16 cellular contexts compared by ENCODE assay signal in the genomic region with DNA sequence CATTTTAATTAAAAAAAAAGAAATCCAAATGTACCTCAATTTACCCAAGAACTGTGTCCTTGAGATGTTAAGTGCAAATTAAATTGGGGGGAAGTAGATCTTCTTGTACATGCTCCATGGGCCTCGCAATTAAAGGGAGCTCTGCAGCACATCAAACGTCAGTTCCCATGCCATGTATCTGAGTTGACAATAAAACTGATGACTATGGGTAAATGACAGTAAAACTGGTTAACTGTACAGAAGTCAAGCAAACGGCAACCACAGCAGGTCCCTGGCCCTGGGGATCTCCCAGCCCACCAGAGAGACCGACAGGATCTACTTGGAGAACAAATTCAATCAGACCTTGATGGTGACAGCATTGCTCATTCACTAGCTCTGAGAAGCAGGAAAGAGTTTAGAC. TPM values are rescaled to one million over a fixed set of nuclear protein-coding genes. Genes with fewer than 3 reads are reported as not detected.
DNase-seq lines count a peak whose midpoint lies in the region; ATAC-seq, FAIRE-seq and TF ChIP-seq lines count a peak whose summit lies in the region.
"Had no signal": no experiment of that assay in that cellular context is flagged by ENCODE, and none has a peak within 500 bp of the region (broad histone marks: within the 10 kb centered on the region; RNA-seq: fewer than 3 reads in every experiment).

No MANE protein-coding gene starts in this region.

- H4K20me1 ChIP-seq in BLaER1, result no peaks in the 10 kb centered on the region

- H3K4me3 ChIP-seq in A549, result no peak overlapping the region
- no peak overlapping the region for H3K4me3 ChIP-seq in BLaER1
- H3K4me3 ChIP-seq in dorsolateral prefrontal cortex, result no peak overlapping the region
- no peak overlapping the region for H3K4me3 ChIP-seq in mucosa of descending colon
- H3K4me3 ChIP-seq in mesenchymal stem cell (ENCODE audit: insufficient read depth in 1 of 2, low read depth in 1 of 2, low read length in 2 of 2), result no peak overlapping the region
- no peak overlapping the region for H3K4me3 ChIP-seq in esophagus muscularis mucosa
- H3K4me3 ChIP-seq: GM12878, GM23338 had no signal

- H3K4me1 ChIP-seq in A549 (no peaks in the 10 kb centered on the region), BLaER1 (peaks cover 41% of the 10 kb centered on the region), mucosa of descending colon (ENCODE audit: low read depth) (no peaks in the 10 kb centered on the region), mesenchymal stem cell (ENCODE audit: control insufficient read depth, insufficient read depth, low read depth, low read length) (peaks cover 4% of the 10 kb centered on the region), esophagus muscularis mucosa (peaks cover 0 to 6% (median 0%) of the 10 kb centered on the region in 4 donors)

- TF ChIP-seq POLR2A in A549 (IDR thresholded peaks at IDR 0.05; ENCODE audit: low read length) (no peak), esophagus muscularis mucosa (IDR thresholded peaks at IDR 0.05; ENCODE audit: low read depth) (no peak)

- no peak overlapping the region for H4K91ac ChIP-seq in mesenchymal stem cell (ENCODE audit: low read length)

- no peak for TF ChIP-seq CTCF in A549 (IDR thresholded peaks at IDR 0.05)
- no peak for TF ChIP-seq CTCF in dorsolateral prefrontal cortex (IDR thresholded peaks at IDR 0.05 in 54 of 56, conservative IDR thresholded peaks at IDR 0.05 in 2 of 56; ENCODE audit: low read depth in 1 of 56, partially characterized antibody in 56 of 56)
- TF ChIP-seq CTCF in mucosa of descending colon (IDR thresholded peaks at IDR 0.05), result no peak
- no peak for TF ChIP-seq CTCF in esophagus muscularis mucosa (IDR thresholded peaks at IDR 0.05)

- TF ChIP-seq RAD21 in A549 (conservative IDR thresholded peaks at IDR 0.05 in 1 of 2, IDR thresholded peaks at IDR 0.05 in 1 of 2), result no peak

- H3K27me3 ChIP-seq in BLaER1, result peaks cover 73% of the 10 kb centered on the region
- peaks cover 0 to 58% (median 9%) of the 10 kb centered on the region in 45 donors for H3K27me3 ChIP-seq in dorsolateral prefrontal cortex
- H3K27me3 ChIP-seq in mesenchymal stem cell (ENCODE audit: control insufficient read depth in 1 of 2, insufficient read depth in 1 of 2, low read length in 2 of 2), result peaks cover 0 to 29% of the 10 kb centered on the region in 2 experiments
- no peaks in the 10 kb centered on the region for H3K27me3 ChIP-seq in esophagus muscularis mucosa

- H3K27ac ChIP-seq in A549 (no peak overlapping the region), BLaER1 (peak overlapping the region; percentile 28; the same call in 1 of the 2 replicates), angular gyrus (ENCODE audit: low read depth, low read length) (peak overlapping the region; percentile 88), dorsolateral prefrontal cortex (peak overlapping the region in 46 of 59 donors; percentile 13 to 96 (median 86)), mesenchymal stem cell (ENCODE audit: low read length, poor library complexity, severe bottlenecking) (no peak overlapping the region), esophagus muscularis mucosa (replicated peaks in 1 of 4) (no peak overlapping the region)

- no peak overlapping the region for H3K23ac ChIP-seq in mesenchymal stem cell (ENCODE audit: low read length in 2 of 2)

- DNase-seq in A549 (ENCODE audit: low read depth in 1 of 2, low spot score in 1 of 2) (no peak), dorsolateral prefrontal cortex (no peak), mucosa of descending colon (no peak), mesenchymal stem cell (no peak), NCI-H1436 treated with DMSO at 0.1 percent for 48 hours (lab: John Stamatoyannopoulos, UW) (no peak), esophagus muscularis mucosa (ENCODE audit: extremely low spot score) (no peak)
- DNase-seq: CD4-positive, CD25-positive, alpha-beta regulatory T cell; DMS53; H9 had no signal

- no peak for TF ChIP-seq EP300 in A549 (IDR thresholded peaks at IDR 0.05)
- no peak for TF ChIP-seq EP300 in esophagus muscularis mucosa (IDR thresholded peaks at IDR 0.05)

- POLR2A ChIA-PET in A549 (lab: Yijun Ruan, JAX), result no interaction called here

- no peak overlapping the region for H2BK15ac ChIP-seq in mesenchymal stem cell (ENCODE audit: low read depth, poor library complexity, severe bottlenecking)

- H3K79me1 ChIP-seq in mesenchymal stem cell (replicated peaks; ENCODE audit: low read length, poor library complexity, severe bottlenecking), result no peaks in the 10 kb centered on the region

- no peak overlapping the region for H4K8ac ChIP-seq in mesenchymal stem cell (ENCODE audit: low read length)

- WGBS in A549 (ENCODE audit: missing lambda C conversion rate), result 64% methylated on average over 4 of the region's 4 CpGs
- 96% methylated on average over 4 of the region's 4 CpGs for WGBS in mesenchymal stem cell
- 57% methylated on average over 3 of the region's 4 CpGs for WGBS in esophagus muscularis mucosa

- H3K9ac ChIP-seq in BLaER1 (no peak overlapping the region), mesenchymal stem cell (ENCODE audit: low read length) (no peak overlapping the region)

- ATAC-seq in A549 (no peak), mucosa of descending colon (no peak)
- ATAC-seq: GM12878, GM23338 had no signal

- no peak overlapping the region for H3K18ac ChIP-seq in mesenchymal stem cell (ENCODE audit: low read depth in 1 of 2, low read length in 2 of 2)

- peaks cover 12% of the 10 kb centered on the region; the same call in 1 of the 3 replicates for H3K9me3 ChIP-seq in A549
- peaks cover 16% of the 10 kb centered on the region for H3K9me3 ChIP-seq in BLaER1
- H3K9me3 ChIP-seq in mucosa of descending colon, result no peaks in the 10 kb centered on the region
- H3K9me3 ChIP-seq in mesenchymal stem cell (ENCODE audit: control insufficient read depth, low read length), result peaks cover 18% of the 10 kb centered on the region
- H3K9me3 ChIP-seq in esophagus muscularis mucosa, result no peaks in the 10 kb centered on the region

- intact Hi-C loops in dorsolateral prefrontal cortex (cut with DNase I), result no loop called here
- intact Hi-C loops in mucosa of descending colon (cut with DNase I, micrococcal nuclease), result no loop called here
- intact Hi-C loops in esophagus muscularis mucosa (cut with DNase I), result no loop called here

- H2AFZ ChIP-seq in mesenchymal stem cell (ENCODE audit: low read depth, low read length), result no peak overlapping the region
- H2AFZ ChIP-seq: GM23338 had no signal

- no peak overlapping the region for H3K14ac ChIP-seq in mesenchymal stem cell (ENCODE audit: low read length in 2 of 2)

- H2BK12ac ChIP-seq in mesenchymal stem cell (ENCODE audit: low read length in 2 of 2), result no peak overlapping the region

- FAIRE-seq in A549 (lab: Jason Lieb, UNC), result no peak
- FAIRE-seq: GM12878 had no signal

- no peak overlapping the region for H2BK5ac ChIP-seq in mesenchymal stem cell (ENCODE audit: low read depth, low read length, poor library complexity, severe bottlenecking)

- no peak overlapping the region for H2AK5ac ChIP-seq in mesenchymal stem cell (ENCODE audit: low read length, severe bottlenecking)

- H2BK120ac ChIP-seq in mesenchymal stem cell (ENCODE audit: low read depth, low read length), result no peak overlapping the region

- H3K36me3 ChIP-seq in BLaER1 (no peaks in the 10 kb centered on the region), mucosa of descending colon (ENCODE audit: low read depth) (no peaks in the 10 kb centered on the region), mesenchymal stem cell (ENCODE audit: control insufficient read depth in 1 of 2, insufficient read depth in 2 of 2, low read depth in 1 of 2, low read length in 2 of 2) (no peaks in the 10 kb centered on the region), esophagus muscularis mucosa (no peaks in the 10 kb centered on the region)

- no peak overlapping the region for H3K4me2 ChIP-seq in A549
- peak overlapping the region; percentile 31 for H3K4me2 ChIP-seq in BLaER1
- no peak overlapping the region for H3K4me2 ChIP-seq in mesenchymal stem cell (ENCODE audit: low read length, poor library complexity, severe bottlenecking)
- H3K4me2 ChIP-seq: GM23338 had no signal

- no peak overlapping the region for H3K4ac ChIP-seq in mesenchymal stem cell (ENCODE audit: low read depth in 1 of 2, low read length in 2 of 2)

- CTCF ChIA-PET in A549 (lab: Yijun Ruan, JAX), result interaction anchor here (0.9 to 1.6 kb wide), 3 partner anchors 19 to 68 kb away, joined by 3 to 5 read pairs (median 4); no protein-coding TSS in a partner anchor

TF ChIP-seq in A549, 52 proteins besides CTCF, POLR2A, EP300 and RAD21:
- TF ChIP-seq MAFK (IDR thresholded peaks at IDR 0.05; ENCODE audit: partially characterized antibody) (peak; percentile 63), ZC3H11A (IDR thresholded peaks at IDR 0.05) (no peak)

RNA-seq across cellular contexts. Expression of gene XPNPEP2, which starts 32.8 kb away (rescaled TPM):
- not detected in 2 replicates for polyA plus RNA-seq in A549 (2011; rRNA removed)
- polyA plus RNA-seq in A549 (2012; cell fraction: cytosol; rRNA removed), result not detected in 2 replicates
- polyA plus RNA-seq in A549 (2012; cell fraction: nucleus; rRNA removed), result not detected in 2 replicates
- not detected in 3 replicates for polyA plus RNA-seq in A549 (2017; fragmentation: RNase III; extraction: RNeasy Plus Mini Kit Qiagen cat#74134 plus additional on column Dnase treatment)
- polyA minus RNA-seq in A549 (2011; rRNA and poly(A)+ RNA removed), result not detected in 2 replicates
- total RNA-seq in dorsolateral prefrontal cortex, result under 1 TPM in 6 of 120 experiments, not detected in 114; 0.07 to 0.29 (median 0.17) TPM
- 10 to 100 TPM in 2 of 3 donors, 1 to 10 TPM in 1; 4.9 to 14.5 (median 11.3) TPM for total RNA-seq in mucosa of descending colon
- 0.59 TPM for polyA plus RNA-seq in mesenchymal stem cell (2013, experiment 1 of 2)
- 0.37 TPM for polyA plus RNA-seq in mesenchymal stem cell (2013, experiment 2 of 2)
- 10 to 100 TPM in 1 of 4 donors, 1 to 10 TPM in 3; 3.3 to 14.4 (median 5.0) TPM for total RNA-seq in esophagus muscularis mucosa
- total RNA-seq: A673, G401, GM23338, HT1080 had no signal
- polyA plus RNA-seq: GM23338 had no signal

RNA-seq across cellular contexts. Expression of gene APLN, which starts 51.2 kb away (rescaled TPM):
- polyA plus RNA-seq in A549 (2011; rRNA removed) (0.15 and 0.18 TPM in 2 replicates), A549 (2017; fragmentation: RNase III; extraction: RNeasy Plus Mini Kit Qiagen cat#74134 plus additional on column Dnase treatment) (0.74 to 0.77 TPM (median 0.75 TPM) in 3 replicates)
- 0.70 and 1.0 TPM in 2 replicates for polyA plus RNA-seq in A549 (2012; cell fraction: cytosol; rRNA removed)
- polyA plus RNA-seq in A549 (2012; cell fraction: nucleus; rRNA removed), result 0.76 and 0.82 TPM in 2 replicates
- 0.10 and 0.21 TPM in 2 replicates for polyA minus RNA-seq in A549 (2011; rRNA and poly(A)+ RNA removed)
- total RNA-seq in dorsolateral prefrontal cortex (10 to 100 TPM in 103 of 120 experiments, 1 to 10 TPM in 17; 3.5 to 69.1 (median 14.9) TPM), mucosa of descending colon (under 1 TPM; 0.29 to 0.43 (median 0.41) TPM), esophagus muscularis mucosa (under 1 TPM; 0.42 to 0.99 (median 0.78) TPM)
- polyA plus RNA-seq in mesenchymal stem cell (2013, experiment 1 of 2), result 3.0 TPM
- 2.9 TPM for polyA plus RNA-seq in mesenchymal stem cell (2013, experiment 2 of 2)
- total RNA-seq: CD4-positive, CD25-positive, alpha-beta regulatory T cell; G401; GM12878 had no signal
- polyA plus RNA-seq: CD4-positive, CD25-positive, alpha-beta regulatory T cell had no signal

Comparison
In these comparisons a context has a peak if more than half of its experiments do, and no peak if none do; other contexts are left out.
1. H3K27ac ChIP-seq: peak in BLaER1 (single experiment), angular gyrus (single experiment) and dorsolateral prefrontal cortex (46 of 59); none in A549 (0 of 2), mesenchymal stem cell (single experiment) and esophagus muscularis mucosa (0 of 4).